ENCODE assay signal across 8 cellular contexts in genomic region chr16:56608876-56609462, GRCh38. TPM values are rescaled to one million over a fixed set of nuclear protein-coding genes. Genes with fewer than 3 reads are reported as not detected.
DNase-seq lines count a peak whose midpoint lies in the region; ATAC-seq, FAIRE-seq and TF ChIP-seq lines count a peak whose summit lies in the region.

No MANE protein-coding gene starts in this region.

- no peaks in the 10 kb centered on the region for H3K36me3 ChIP-seq in BLaER1
- H3K36me3 ChIP-seq in HUES48 (ENCODE audit: control insufficient read depth, insufficient read depth, low read length), result no peaks in the 10 kb centered on the region
- no peaks in the 10 kb centered on the region for H3K36me3 ChIP-seq in astrocyte (ENCODE audit: insufficient read depth, low read length)
- H3K36me3 ChIP-seq in thoracic aorta, result no peaks in the 10 kb centered on the region

- peaks cover 3% of the 10 kb centered on the region for H3K9me3 Mint-ChIP-seq in astrocyte (ENCODE audit: unreplicated experiment)

- H3K27me3 ChIP-seq in BLaER1 (no peaks in the 10 kb centered on the region), HUES48 (ENCODE audit: control insufficient read depth, insufficient read depth, low read length) (peaks cover 86% of the 10 kb centered on the region), astrocyte (ENCODE audit: insufficient read depth, low read length) (no peaks in the 10 kb centered on the region), thoracic aorta (replicated peaks; ENCODE audit: insufficient read depth) (no peaks in the 10 kb centered on the region)

- H3K27ac ChIP-seq in BLaER1 (no peak overlapping the region), HUES48 (ENCODE audit: low read depth, low read length) (no peak overlapping the region), astrocyte (ENCODE audit: low read depth, low read length) (peak overlapping the region; percentile 98), thoracic aorta (peak overlapping the region; percentile 92 to 93)

- no peaks in the 10 kb centered on the region for H3K36me3 Mint-ChIP-seq in astrocyte (ENCODE audit: low read depth, unreplicated experiment)

- peak overlapping the region; percentile 95 for H3K27ac Mint-ChIP-seq in astrocyte (ENCODE audit: unreplicated experiment)

- TF ChIP-seq CTCF in astrocyte (IDR thresholded peaks at IDR 0.05; ENCODE audit: insufficient read depth, low read depth, low read length) (no peak), thoracic aorta (IDR thresholded peaks at IDR 0.05) (no peak)

- H3K4me2 ChIP-seq in BLaER1 (peak overlapping the region; percentile 100), astrocyte (ENCODE audit: low read length) (peak overlapping the region; percentile 88)

- H3K9ac ChIP-seq in BLaER1, result peak overlapping the region; percentile 62
- no peak overlapping the region for H3K9ac ChIP-seq in HUES48 (ENCODE audit: low read depth, low read length)
- peak overlapping the region; percentile 92 for H3K9ac ChIP-seq in astrocyte (ENCODE audit: low read length)

- no peaks in the 10 kb centered on the region for H3K9me3 ChIP-seq in BLaER1
- no peaks in the 10 kb centered on the region for H3K9me3 ChIP-seq in HUES48 (ENCODE audit: control insufficient read depth, insufficient read depth, low read length)
- no peaks in the 10 kb centered on the region for H3K9me3 ChIP-seq in astrocyte (ENCODE audit: insufficient read depth, low read depth, low read length)
- H3K9me3 ChIP-seq in thoracic aorta, result no peaks in the 10 kb centered on the region

- H3K79me2 ChIP-seq in astrocyte (ENCODE audit: insufficient read depth, low read length), result peaks cover 20% of the 10 kb centered on the region

- DNase-seq in astrocyte (ENCODE audit: low read depth) (no peak), left lobe of liver (ENCODE audit: low spot score) (no peak), thoracic aorta (ENCODE audit: low spot score) (no peak), HuH-7.5 (ENCODE audit: low spot score) (no peak)

- H2AFZ ChIP-seq in astrocyte (ENCODE audit: low read depth, low read length), result no peak overlapping the region

- no peak for TF ChIP-seq POLR2A in GM18505 (IDR thresholded peaks at IDR 0.05; ENCODE audit: borderline replicate concordance, extremely low read depth, insufficient read depth, insufficient read length)

- H3K4me1 ChIP-seq in BLaER1, result peaks cover 47% of the 10 kb centered on the region
- H3K4me1 ChIP-seq in HUES48 (ENCODE audit: control insufficient read depth, insufficient read depth, low read length), result peaks cover 32% of the 10 kb centered on the region
- peaks cover 62% of the 10 kb centered on the region for H3K4me1 ChIP-seq in astrocyte (ENCODE audit: insufficient read depth, low read length)
- peaks cover 29 to 47% of the 10 kb centered on the region in 2 donors for H3K4me1 ChIP-seq in thoracic aorta (ENCODE audit: control insufficient read depth in 1 of 2, low read depth in 2 of 2)

- peaks cover 33% of the 10 kb centered on the region for H3K4me1 Mint-ChIP-seq in astrocyte (ENCODE audit: low read depth, unreplicated experiment)

- ATAC-seq in left lobe of liver, result peak; percentile 1
- ATAC-seq in thoracic aorta (ENCODE audit: insufficient number of reproducible peaks, low FRiP score, low read depth), result no peak
- ATAC-seq in GM18505 (IDR thresholded peaks at IDR 0.05; ENCODE audit: unreplicated experiment), result no peak
- no peak for ATAC-seq in GM21825 (IDR thresholded peaks at IDR 0.05; ENCODE audit: unreplicated experiment)

- H3K4me3 ChIP-seq in BLaER1 (peak overlapping the region; percentile 70), HUES48 (ENCODE audit: low read depth, low read length) (peak overlapping the region; percentile 65), astrocyte (ENCODE audit: insufficient read depth, low read depth, low read length) (peak overlapping the region; percentile 97), thoracic aorta (peak overlapping the region; percentile 91)

- no peaks in the 10 kb centered on the region for H4K20me1 ChIP-seq in BLaER1
- peaks cover 5% of the 10 kb centered on the region for H4K20me1 ChIP-seq in astrocyte (ENCODE audit: insufficient read depth, low read length)

- FAIRE-seq in astrocyte (lab: Jason Lieb, UNC), result no peak

- peaks cover 2% of the 10 kb centered on the region for H3K27me3 Mint-ChIP-seq in astrocyte (ENCODE audit: low read depth, unreplicated experiment)

- peak overlapping the region; percentile 90 for H3K4me3 Mint-ChIP-seq in astrocyte (ENCODE audit: unreplicated experiment)

RNA-seq across cellular contexts. Expression of gene MT2A, which starts 0.6 kb away (rescaled TPM):
- total RNA-seq in astrocyte (84.2 and 112 TPM in 2 replicates), left lobe of liver (3,908 TPM), thoracic aorta (100 to 1,000 TPM; 107 to 185 TPM)

RNA-seq across cellular contexts. Expression of gene MT1E, which starts 16.6 kb away (rescaled TPM):
- total RNA-seq in astrocyte, result 10.7 and 11.9 TPM in 2 replicates
- 1,576 TPM for total RNA-seq in left lobe of liver
- 100 to 1,000 TPM; 106 to 214 TPM for total RNA-seq in thoracic aorta

RNA-seq across cellular contexts. Expression of gene MT3, which starts 19.6 kb away (rescaled TPM):
- total RNA-seq in astrocyte, result not detected in 2 replicates
- not detected for total RNA-seq in left lobe of liver
- total RNA-seq in thoracic aorta, result not detected

RNA-seq across cellular contexts. Expression of gene MT1M, which starts 23.5 kb away (rescaled TPM):
- total RNA-seq in astrocyte (not detected in 2 replicates), left lobe of liver (546 TPM), thoracic aorta (10 to 100 TPM; 23.2 to 53.6 TPM)

RNA-seq across cellular contexts. Expression of gene MT1A, which starts 29.5 kb away (rescaled TPM):
- total RNA-seq in astrocyte, result not detected in 2 replicates
- total RNA-seq in left lobe of liver, result 141 TPM
- 100 to 1,000 TPM in 1 of 2 donors, 1 to 10 TPM in 1; 6.5 to 168 TPM for total RNA-seq in thoracic aorta

Comparison
In these comparisons a context has a peak if more than half of its experiments do, and no peak if none do; other contexts are left out.
1. H3K27ac ChIP-seq: peak in astrocyte (single experiment) and thoracic aorta (2 of 2); none in BLaER1 (single experiment) and HUES48 (single experiment).
2. RNA of gene MT2A, which starts 0.6 kb away (total RNA-seq): 3,908 TPM in left lobe of liver (single experiment); 107 to 185 TPM in thoracic aorta and 84.2 to 112 TPM in astrocyte; every median in the first group is over 10 times any median in the second.
3. Peak in every context shown above with its lines, with median percentiles within 50 percentile points of each other: H3K4me3 ChIP-seq.